26 cellular contexts compared by ENCODE assay signal in the genomic region with DNA sequence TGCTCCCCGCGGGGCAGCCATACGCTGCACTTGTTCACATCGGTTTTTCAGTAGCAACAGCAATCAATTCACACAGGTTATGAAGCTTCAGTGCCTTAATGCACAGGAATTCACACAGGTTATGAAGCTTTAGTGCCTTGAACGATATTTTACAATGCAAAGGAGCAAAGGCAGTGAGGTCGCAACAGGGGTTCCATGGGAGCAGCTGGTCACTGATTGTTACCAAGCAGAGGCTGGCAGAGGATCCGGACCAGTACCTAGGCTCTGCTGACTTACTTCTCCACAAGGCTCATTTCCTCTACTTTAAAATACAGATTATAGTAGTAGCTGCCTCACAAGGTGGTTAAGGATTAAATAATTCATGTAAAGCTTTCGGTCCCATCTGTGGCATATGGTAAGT.
"Had no signal": no experiment of that assay in that cellular context is flagged by ENCODE, and none has a peak within 500 bp of the region (broad histone marks: within the 10 kb centered on the region; RNA-seq: fewer than 3 reads in every experiment).

No MANE protein-coding gene starts in this region.

- H3K4me1 Mint-ChIP-seq: activated B cell treated with CpG ODN at 0.5 μM for 24 hours; activated CD4-positive, alpha-beta memory T cell treated with anti-CD3 and anti-CD28 coated beads, Interleukin-2, amount 10 ng/mL, durations not matched to agents 7 days and 5 days; activated CD4-positive, alpha-beta T cell treated with anti-CD3 and anti-CD28 coated beads, Interleukin-2, amount 10 ng/mL, durations not matched to agents 24 days and 14 days had no signal

- H3K4me3 Mint-ChIP-seq: activated B cell treated with CpG ODN at 0.5 μM for 24 hours; activated CD4-positive, alpha-beta memory T cell treated with anti-CD3 and anti-CD28 coated beads, Interleukin-2, amount 10 ng/mL, durations not matched to agents 7 days and 5 days; activated CD4-positive, alpha-beta T cell treated with anti-CD3 and anti-CD28 coated beads, Interleukin-2, amount 10 ng/mL, durations not matched to agents 24 days and 14 days; activated naive CD4-positive, alpha-beta T cell treated with anti-CD3 and anti-CD28 coated beads, Interleukin-2, amount 50 U/mL, for 24 hours; activated T-cell treated with anti-CD3 and anti-CD28 coated beads, Interleukin-2, amount 50 U/mL, for 72 hours; T-helper 1 cell treated with Interleukin-12 subunit alpha and Interleukin-12 subunit beta and Interleukin-4 antibody, amounts not matched to agents 30 μg/mL and 1 μg/mL, for 36 hours had no signal

- H3K9me3 Mint-ChIP-seq: activated B cell treated with CpG ODN at 0.5 μM for 24 hours; activated CD4-positive, alpha-beta memory T cell treated with anti-CD3 and anti-CD28 coated beads, Interleukin-2, amount 10 ng/mL, durations not matched to agents 7 days and 5 days; activated CD4-positive, alpha-beta T cell treated with anti-CD3 and anti-CD28 coated beads, Interleukin-2, amount 10 ng/mL, durations not matched to agents 24 days and 14 days; activated naive CD4-positive, alpha-beta T cell treated with anti-CD3 and anti-CD28 coated beads, Interleukin-2, amount 50 U/mL, for 24 hours; activated T-cell treated with anti-CD3 and anti-CD28 coated beads, Interleukin-2, amount 50 U/mL, for 72 hours; T-helper 1 cell treated with Interleukin-12 subunit alpha and Interleukin-12 subunit beta and Interleukin-4 antibody, amounts not matched to agents 30 μg/mL and 1 μg/mL, for 36 hours had no signal

- DNase-seq: activated B cell treated with CpG ODN at 0.5 μM for 24 hours; activated CD4-positive, alpha-beta memory T cell treated with anti-CD3 and anti-CD28 coated beads, Interleukin-2, amount 10 ng/mL, durations not matched to agents 7 days and 5 days; activated CD4-positive, alpha-beta T cell treated with anti-CD3 and anti-CD28 coated beads for 1 hour; activated CD4-positive, alpha-beta T cell treated with anti-CD3 and anti-CD28 coated beads, Interleukin-2, amount 10 ng/mL, durations not matched to agents 24 days and 14 days; activated naive CD4-positive, alpha-beta T cell; activated T-cell treated with anti-CD3 and anti-CD28 coated beads for 4 hours; activated T-cell treated with anti-CD3 and anti-CD28 coated beads, Interleukin-2, amount 50 U/mL, for 72 hours; aorta; caudate nucleus; MG63; MV-4-11; NCI-H1092 treated with DMSO at 0.1 percent for 48 hours; NCI-H1417 treated with DMSO at 0.1 percent for 48 hours; NCI-H1694; NCI-H2029; NCI-H2107; NCI-H446; NCI-H526 treated with DMSO at 0.1 percent for 48 hours; PC-3; SHP77 had no signal

- H3K4me1 ChIP-seq: breast epithelium had no signal

- H3K36me3 ChIP-seq: breast epithelium, SJSA1 had no signal

- H3K27ac ChIP-seq: breast epithelium, SJSA1 had no signal

- H3K9me3 ChIP-seq: breast epithelium, MG63, SJSA1 had no signal

- H3K27me3 ChIP-seq: breast epithelium, MG63, SJSA1 had no signal

- H3K4me3 ChIP-seq: breast epithelium, MG63, SJSA1 had no signal

- H3K27ac Mint-ChIP-seq: activated B cell treated with CpG ODN at 0.5 μM for 24 hours; activated CD4-positive, alpha-beta memory T cell treated with anti-CD3 and anti-CD28 coated beads, Interleukin-2, amount 10 ng/mL, durations not matched to agents 7 days and 5 days; activated CD4-positive, alpha-beta T cell treated with anti-CD3 and anti-CD28 coated beads, Interleukin-2, amount 10 ng/mL, durations not matched to agents 24 days and 14 days; activated naive CD4-positive, alpha-beta T cell treated with anti-CD3 and anti-CD28 coated beads, Interleukin-2, amount 50 U/mL, for 24 hours; activated T-cell treated with anti-CD3 and anti-CD28 coated beads, Interleukin-2, amount 50 U/mL, for 72 hours; T-helper 1 cell treated with Interleukin-12 subunit alpha and Interleukin-12 subunit beta and Interleukin-4 antibody, amounts not matched to agents 30 μg/mL and 1 μg/mL, for 36 hours had no signal

- FAIRE-seq: RCC 7860 had no signal

- ATAC-seq: activated T-cell treated with anti-CD3 and anti-CD28 coated beads, Interleukin-2, amount 50 U/mL, for 72 hours; PC-3; SK-N-SH treated with all-trans-retinoic acid at 6 μM for 48 hours had no signal

- H3K27me3 Mint-ChIP-seq: activated B cell treated with CpG ODN at 0.5 μM for 24 hours; activated CD4-positive, alpha-beta memory T cell treated with anti-CD3 and anti-CD28 coated beads, Interleukin-2, amount 10 ng/mL, durations not matched to agents 7 days and 5 days; activated CD4-positive, alpha-beta T cell treated with anti-CD3 and anti-CD28 coated beads, Interleukin-2, amount 10 ng/mL, durations not matched to agents 24 days and 14 days; activated naive CD4-positive, alpha-beta T cell treated with anti-CD3 and anti-CD28 coated beads, Interleukin-2, amount 50 U/mL, for 24 hours had no signal
